1 cellular context compared by ENCODE assay signal in the genomic region with DNA sequence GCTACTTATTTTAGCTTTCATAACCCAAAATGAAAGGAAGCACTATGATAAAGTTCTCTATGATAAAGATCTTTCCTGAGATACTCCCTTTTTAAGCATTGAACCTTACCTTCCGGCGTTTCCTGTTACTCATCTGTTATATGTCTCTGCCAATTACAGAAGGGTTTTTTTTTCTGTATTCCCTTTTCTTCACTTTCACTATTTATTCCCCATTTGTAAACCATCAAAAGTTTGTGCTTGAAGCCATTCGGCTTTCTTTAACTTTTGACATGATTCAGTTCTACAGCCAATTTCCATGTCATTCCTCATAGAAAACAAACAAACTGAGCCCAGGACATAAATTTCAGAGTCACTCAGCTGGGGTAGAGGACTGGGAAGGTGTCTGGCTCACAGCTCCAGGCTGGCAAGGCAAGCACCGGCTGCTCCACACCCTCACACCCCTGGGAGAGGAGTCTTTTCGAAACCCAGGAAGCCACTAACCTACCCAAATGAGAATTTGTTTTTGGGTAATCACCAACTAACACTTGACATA.
TF ChIP-seq lines count a peak whose summit lies in the region.

No MANE protein-coding gene starts in this region.

TF ChIP-seq in K562, 482 proteins besides CTCF, POLR2A, EP300 and RAD21 (continued from another document and continues in another):
- TF ChIP-seq ASH1L (IDR thresholded peaks at IDR 0.05; ENCODE audit: borderline replicate concordance, low read depth, partially characterized antibody) = no peak
- no peak for TF ChIP-seq FOXK2 (conservative IDR thresholded peaks at IDR 0.05 in 1 of 2, IDR thresholded peaks at IDR 0.05 in 1 of 2; ENCODE audit: low read depth in 2 of 2)
- TF ChIP-seq, protein P1, sequence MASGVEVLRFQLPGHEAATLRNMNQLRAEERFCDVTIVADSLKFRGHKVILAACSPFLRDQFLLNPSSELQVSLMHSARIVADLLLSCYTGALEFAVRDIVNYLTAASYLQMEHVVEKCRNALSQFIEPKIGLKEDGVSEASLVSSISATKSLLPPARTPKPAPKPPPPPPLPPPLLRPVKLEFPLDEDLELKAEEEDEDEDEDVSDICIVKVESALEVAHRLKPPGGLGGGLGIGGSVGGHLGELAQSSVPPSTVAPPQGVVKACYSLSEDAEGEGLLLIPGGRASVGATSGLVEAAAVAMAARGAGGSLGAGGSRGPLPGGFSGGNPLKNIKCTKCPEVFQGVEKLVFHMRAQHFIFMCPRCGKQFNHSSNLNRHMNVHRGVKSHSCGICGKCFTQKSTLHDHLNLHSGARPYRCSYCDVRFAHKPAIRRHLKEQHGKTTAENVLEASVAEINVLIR (CRISPR knock-in tag; IDR thresholded peaks at IDR 0.05) = no peak
- TF ChIP-seq NFXL1 (CRISPR knock-in tag; IDR thresholded peaks at IDR 0.05) = 0 out of 2 replicates have a peak, but pooled peaks have one; percentile 9
- TF ChIP-seq PURB (CRISPR knock-in tag; IDR thresholded peaks at IDR 0.05; ENCODE audit: low read depth) = no peak
- no peak for TF ChIP-seq SOX6 (IDR thresholded peaks at IDR 0.05)
- TF ChIP-seq MTA2 (IDR thresholded peaks at IDR 0.05; ENCODE audit: low read depth) = no peak
- no peak for TF ChIP-seq HLTF (IDR thresholded peaks at IDR 0.05)
- no peak for TF ChIP-seq BRD9 (IDR thresholded peaks at IDR 0.05; ENCODE audit: low read depth, partially characterized antibody)
- no peak for TF ChIP-seq SP1 (CRISPR knock-in tag; IDR thresholded peaks at IDR 0.05)
- TF ChIP-seq PCBP2 (IDR thresholded peaks at IDR 0.05; ENCODE audit: low read depth, low read length, poor library complexity, severe bottlenecking) = no peak
- TF ChIP-seq LCOR (CRISPR knock-in tag; IDR thresholded peaks at IDR 0.05) = no peak
- TF ChIP-seq SNRNP70 (optimal IDR thresholded peaks at IDR 0.05; ENCODE audit: low read depth, low read length) = no peak
- TF ChIP-seq, protein P2, sequence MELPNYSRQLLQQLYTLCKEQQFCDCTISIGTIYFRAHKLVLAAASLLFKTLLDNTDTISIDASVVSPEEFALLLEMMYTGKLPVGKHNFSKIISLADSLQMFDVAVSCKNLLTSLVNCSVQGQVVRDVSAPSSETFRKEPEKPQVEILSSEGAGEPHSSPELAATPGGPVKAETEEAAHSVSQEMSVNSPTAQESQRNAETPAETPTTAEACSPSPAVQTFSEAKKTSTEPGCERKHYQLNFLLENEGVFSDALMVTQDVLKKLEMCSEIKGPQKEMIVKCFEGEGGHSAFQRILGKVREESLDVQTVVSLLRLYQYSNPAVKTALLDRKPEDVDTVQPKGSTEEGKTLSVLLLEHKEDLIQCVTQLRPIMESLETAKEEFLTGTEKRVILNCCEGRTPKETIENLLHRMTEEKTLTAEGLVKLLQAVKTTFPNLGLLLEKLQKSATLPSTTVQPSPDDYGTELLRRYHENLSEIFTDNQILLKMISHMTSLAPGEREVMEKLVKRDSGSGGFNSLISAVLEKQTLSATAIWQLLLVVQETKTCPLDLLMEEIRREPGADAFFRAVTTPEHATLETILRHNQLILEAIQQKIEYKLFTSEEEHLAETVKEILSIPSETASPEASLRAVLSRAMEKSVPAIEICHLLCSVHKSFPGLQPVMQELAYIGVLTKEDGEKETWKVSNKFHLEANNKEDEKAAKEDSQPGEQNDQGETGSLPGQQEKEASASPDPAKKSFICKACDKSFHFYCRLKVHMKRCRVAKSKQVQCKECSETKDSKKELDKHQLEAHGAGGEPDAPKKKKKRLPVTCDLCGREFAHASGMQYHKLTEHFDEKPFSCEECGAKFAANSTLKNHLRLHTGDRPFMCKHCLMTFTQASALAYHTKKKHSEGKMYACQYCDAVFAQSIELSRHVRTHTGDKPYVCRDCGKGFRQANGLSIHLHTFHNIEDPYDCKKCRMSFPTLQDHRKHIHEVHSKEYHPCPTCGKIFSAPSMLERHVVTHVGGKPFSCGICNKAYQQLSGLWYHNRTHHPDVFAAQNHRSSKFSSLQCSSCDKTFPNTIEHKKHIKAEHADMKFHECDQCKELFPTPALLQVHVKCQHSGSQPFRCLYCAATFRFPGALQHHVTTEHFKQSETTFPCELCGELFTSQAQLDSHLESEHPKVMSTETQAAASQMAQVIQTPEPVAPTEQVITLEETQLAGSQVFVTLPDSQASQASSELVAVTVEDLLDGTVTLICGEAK (IDR thresholded peaks at IDR 0.05) = no peak; the same call in 1 of the 2 replicates
- TF ChIP-seq, protein P2 (CRISPR knock-in tag; IDR thresholded peaks at IDR 0.05) = no peak
- TF ChIP-seq, protein P3, sequence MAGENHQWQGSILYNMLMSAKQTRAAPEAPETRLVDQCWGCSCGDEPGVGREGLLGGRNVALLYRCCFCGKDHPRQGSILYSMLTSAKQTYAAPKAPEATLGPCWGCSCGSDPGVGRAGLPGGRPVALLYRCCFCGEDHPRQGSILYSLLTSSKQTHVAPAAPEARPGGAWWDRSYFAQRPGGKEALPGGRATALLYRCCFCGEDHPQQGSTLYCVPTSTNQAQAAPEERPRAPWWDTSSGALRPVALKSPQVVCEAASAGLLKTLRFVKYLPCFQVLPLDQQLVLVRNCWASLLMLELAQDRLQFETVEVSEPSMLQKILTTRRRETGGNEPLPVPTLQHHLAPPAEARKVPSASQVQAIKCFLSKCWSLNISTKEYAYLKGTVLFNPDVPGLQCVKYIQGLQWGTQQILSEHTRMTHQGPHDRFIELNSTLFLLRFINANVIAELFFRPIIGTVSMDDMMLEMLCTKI (IDR thresholded peaks at IDR 0.05; ENCODE audit: partially characterized antibody) = no peak
- TF ChIP-seq GATAD2B (IDR thresholded peaks at IDR 0.05; ENCODE audit: borderline replicate concordance) = 0 out of 2 replicates have a peak, but pooled peaks have one; percentile 6
- TF ChIP-seq KLF6 (CRISPR knock-in tag; IDR thresholded peaks at IDR 0.05; ENCODE audit: borderline replicate concordance) = 0 out of 2 replicates have a peak, but pooled peaks have one; percentile 12
- TF ChIP-seq IRF2 (CRISPR knock-in tag; IDR thresholded peaks at IDR 0.05) = no peak
- no peak for TF ChIP-seq CXXC5 (CRISPR knock-in tag; IDR thresholded peaks at IDR 0.05)
- TF ChIP-seq ZNF717 (CRISPR knock-in tag; IDR thresholded peaks at IDR 0.05) = no peak
- no peak for TF ChIP-seq COPS2 (conservative IDR thresholded peaks at IDR 0.05)
- no peak for TF ChIP-seq HSF4 (CRISPR knock-in tag; IDR thresholded peaks at IDR 0.05; ENCODE audit: borderline replicate concordance)
- no peak for TF ChIP-seq NCOA4 (IDR thresholded peaks at IDR 0.05; ENCODE audit: partially characterized antibody)
- TF ChIP-seq, protein P4, sequence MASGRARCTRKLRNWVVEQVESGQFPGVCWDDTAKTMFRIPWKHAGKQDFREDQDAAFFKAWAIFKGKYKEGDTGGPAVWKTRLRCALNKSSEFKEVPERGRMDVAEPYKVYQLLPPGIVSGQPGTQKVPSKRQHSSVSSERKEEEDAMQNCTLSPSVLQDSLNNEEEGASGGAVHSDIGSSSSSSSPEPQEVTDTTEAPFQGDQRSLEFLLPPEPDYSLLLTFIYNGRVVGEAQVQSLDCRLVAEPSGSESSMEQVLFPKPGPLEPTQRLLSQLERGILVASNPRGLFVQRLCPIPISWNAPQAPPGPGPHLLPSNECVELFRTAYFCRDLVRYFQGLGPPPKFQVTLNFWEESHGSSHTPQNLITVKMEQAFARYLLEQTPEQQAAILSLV (tag; IDR thresholded peaks at IDR 0.05) = no peak
- TF ChIP-seq RFX5 (IDR thresholded peaks at IDR 0.05; ENCODE audit: low read depth, low read length) = no peak
- no peak for TF ChIP-seq ZC3H4 (CRISPR knock-in tag; IDR thresholded peaks at IDR 0.05; ENCODE audit: borderline replicate concordance)
- no peak for TF ChIP-seq ATF7 (IDR thresholded peaks at IDR 0.05)
- TF ChIP-seq MAFF (IDR thresholded peaks at IDR 0.05; ENCODE audit: low read length) = no peak
- no peak for TF ChIP-seq STAG1 (CRISPR knock-in tag; IDR thresholded peaks at IDR 0.05; ENCODE audit: borderline replicate concordance)
- no peak for TF ChIP-seq DDX20 (tag; IDR thresholded peaks at IDR 0.05; ENCODE audit: low read depth)
- no peak for TF ChIP-seq ZNF354B (CRISPR knock-in tag; IDR thresholded peaks at IDR 0.05)
- TF ChIP-seq CBX1 (IDR thresholded peaks at IDR 0.05; ENCODE audit: low read depth) = no peak
- TF ChIP-seq, protein P5, sequence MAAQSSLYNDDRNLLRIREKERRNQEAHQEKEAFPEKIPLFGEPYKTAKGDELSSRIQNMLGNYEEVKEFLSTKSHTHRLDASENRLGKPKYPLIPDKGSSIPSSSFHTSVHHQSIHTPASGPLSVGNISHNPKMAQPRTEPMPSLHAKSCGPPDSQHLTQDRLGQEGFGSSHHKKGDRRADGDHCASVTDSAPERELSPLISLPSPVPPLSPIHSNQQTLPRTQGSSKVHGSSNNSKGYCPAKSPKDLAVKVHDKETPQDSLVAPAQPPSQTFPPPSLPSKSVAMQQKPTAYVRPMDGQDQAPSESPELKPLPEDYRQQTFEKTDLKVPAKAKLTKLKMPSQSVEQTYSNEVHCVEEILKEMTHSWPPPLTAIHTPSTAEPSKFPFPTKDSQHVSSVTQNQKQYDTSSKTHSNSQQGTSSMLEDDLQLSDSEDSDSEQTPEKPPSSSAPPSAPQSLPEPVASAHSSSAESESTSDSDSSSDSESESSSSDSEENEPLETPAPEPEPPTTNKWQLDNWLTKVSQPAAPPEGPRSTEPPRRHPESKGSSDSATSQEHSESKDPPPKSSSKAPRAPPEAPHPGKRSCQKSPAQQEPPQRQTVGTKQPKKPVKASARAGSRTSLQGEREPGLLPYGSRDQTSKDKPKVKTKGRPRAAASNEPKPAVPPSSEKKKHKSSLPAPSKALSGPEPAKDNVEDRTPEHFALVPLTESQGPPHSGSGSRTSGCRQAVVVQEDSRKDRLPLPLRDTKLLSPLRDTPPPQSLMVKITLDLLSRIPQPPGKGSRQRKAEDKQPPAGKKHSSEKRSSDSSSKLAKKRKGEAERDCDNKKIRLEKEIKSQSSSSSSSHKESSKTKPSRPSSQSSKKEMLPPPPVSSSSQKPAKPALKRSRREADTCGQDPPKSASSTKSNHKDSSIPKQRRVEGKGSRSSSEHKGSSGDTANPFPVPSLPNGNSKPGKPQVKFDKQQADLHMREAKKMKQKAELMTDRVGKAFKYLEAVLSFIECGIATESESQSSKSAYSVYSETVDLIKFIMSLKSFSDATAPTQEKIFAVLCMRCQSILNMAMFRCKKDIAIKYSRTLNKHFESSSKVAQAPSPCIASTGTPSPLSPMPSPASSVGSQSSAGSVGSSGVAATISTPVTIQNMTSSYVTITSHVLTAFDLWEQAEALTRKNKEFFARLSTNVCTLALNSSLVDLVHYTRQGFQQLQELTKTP (IDR thresholded peaks at IDR 0.05; ENCODE audit: low read depth in 1 of 2, partially characterized antibody in 2 of 2) = no peak
- TF ChIP-seq, protein P6, sequence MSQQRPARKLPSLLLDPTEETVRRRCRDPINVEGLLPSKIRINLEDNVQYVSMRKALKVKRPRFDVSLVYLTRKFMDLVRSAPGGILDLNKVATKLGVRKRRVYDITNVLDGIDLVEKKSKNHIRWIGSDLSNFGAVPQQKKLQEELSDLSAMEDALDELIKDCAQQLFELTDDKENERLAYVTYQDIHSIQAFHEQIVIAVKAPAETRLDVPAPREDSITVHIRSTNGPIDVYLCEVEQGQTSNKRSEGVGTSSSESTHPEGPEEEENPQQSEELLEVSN (IDR thresholded peaks at IDR 0.05; ENCODE audit: borderline replicate concordance in 1 of 2, extremely low read depth in 1 of 2, insufficient read depth in 1 of 2, insufficient read length in 1 of 2, low read depth in 1 of 2, low read length in 1 of 2, poor library complexity in 1 of 2, severe bottlenecking in 1 of 2) = no peak
- TF ChIP-seq POLR2AphosphoS2 (IDR thresholded peaks at IDR 0.05; ENCODE audit: low read length) = no peak
- TF ChIP-seq, protein P7, sequence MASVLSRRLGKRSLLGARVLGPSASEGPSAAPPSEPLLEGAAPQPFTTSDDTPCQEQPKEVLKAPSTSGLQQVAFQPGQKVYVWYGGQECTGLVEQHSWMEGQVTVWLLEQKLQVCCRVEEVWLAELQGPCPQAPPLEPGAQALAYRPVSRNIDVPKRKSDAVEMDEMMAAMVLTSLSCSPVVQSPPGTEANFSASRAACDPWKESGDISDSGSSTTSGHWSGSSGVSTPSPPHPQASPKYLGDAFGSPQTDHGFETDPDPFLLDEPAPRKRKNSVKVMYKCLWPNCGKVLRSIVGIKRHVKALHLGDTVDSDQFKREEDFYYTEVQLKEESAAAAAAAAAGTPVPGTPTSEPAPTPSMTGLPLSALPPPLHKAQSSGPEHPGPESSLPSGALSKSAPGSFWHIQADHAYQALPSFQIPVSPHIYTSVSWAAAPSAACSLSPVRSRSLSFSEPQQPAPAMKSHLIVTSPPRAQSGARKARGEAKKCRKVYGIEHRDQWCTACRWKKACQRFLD (CRISPR knock-in tag; IDR thresholded peaks at IDR 0.05) = no peak
- TF ChIP-seq ZEB2 (IDR thresholded peaks at IDR 0.05) = peak; percentile 74
- TF ChIP-seq, protein P8, sequence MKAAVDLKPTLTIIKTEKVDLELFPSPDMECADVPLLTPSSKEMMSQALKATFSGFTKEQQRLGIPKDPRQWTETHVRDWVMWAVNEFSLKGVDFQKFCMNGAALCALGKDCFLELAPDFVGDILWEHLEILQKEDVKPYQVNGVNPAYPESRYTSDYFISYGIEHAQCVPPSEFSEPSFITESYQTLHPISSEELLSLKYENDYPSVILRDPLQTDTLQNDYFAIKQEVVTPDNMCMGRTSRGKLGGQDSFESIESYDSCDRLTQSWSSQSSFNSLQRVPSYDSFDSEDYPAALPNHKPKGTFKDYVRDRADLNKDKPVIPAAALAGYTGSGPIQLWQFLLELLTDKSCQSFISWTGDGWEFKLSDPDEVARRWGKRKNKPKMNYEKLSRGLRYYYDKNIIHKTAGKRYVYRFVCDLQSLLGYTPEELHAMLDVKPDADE (conservative IDR thresholded peaks at IDR 0.05; ENCODE audit: control insufficient read depth, low read depth, low read length) = no peak
- no peak for TF ChIP-seq ZNF695 (CRISPR knock-in tag; IDR thresholded peaks at IDR 0.05)
- TF ChIP-seq STAT5A (IDR thresholded peaks at IDR 0.05; ENCODE audit: borderline replicate concordance, low read length) = no peak
- TF ChIP-seq NCOA2 (IDR thresholded peaks at IDR 0.05; ENCODE audit: partially characterized antibody in 2 of 2) = peak in 1 of 2 experiments; percentile 41
